8 cellular contexts compared by ENCODE assay signal in genomic region chr16:1610071-1610840, GRCh38. TPM values are rescaled to one million over a fixed set of nuclear protein-coding genes. Genes with fewer than 3 reads are reported as not detected.
DNase-seq lines count a peak whose midpoint lies in the region; ATAC-seq, FAIRE-seq and TF ChIP-seq lines count a peak whose summit lies in the region.

No MANE protein-coding gene starts in this region.

- H3K4me3 Mint-ChIP-seq in immature natural killer cell, result peak overlapping the region; percentile 74 to 93 (median 80)

- peaks cover 4 to 6% of the 10 kb centered on the region in 2 donors for H3K4me1 ChIP-seq in small intestine (ENCODE audit: control insufficient read depth in 2 of 2, insufficient read depth in 1 of 2, low read depth in 1 of 2, low read length in 1 of 2)

- peaks cover 0 to 4% (median 1%) of the 10 kb centered on the region in 6 donors for H3K9me3 Mint-ChIP-seq in immature natural killer cell

- H3K36me3 Mint-ChIP-seq in immature natural killer cell, result peaks cover 3 to 7% (median 7%) of the 10 kb centered on the region in 3 donors

- TF ChIP-seq CTCF in GM10266 (IDR thresholded peaks at IDR 0.05; ENCODE audit: control insufficient read depth, insufficient read depth, low read depth, missing control alignments) (no peak), cardiac fibroblast (IDR thresholded peaks at IDR 0.05; ENCODE audit: low read depth, low read length) (no peak)

- H3K4me3 ChIP-seq in cardiac fibroblast (replicated peaks in 1 of 2; ENCODE audit: low read depth in 2 of 2, low read length in 2 of 2) (peak overlapping the region; percentile 65 to 79), small intestine (ENCODE audit: low read depth in 1 of 2, low read length in 2 of 2) (peak overlapping the region; percentile 57 to 95)

- peaks cover 5 to 22% (median 14%) of the 10 kb centered on the region in 3 donors for H3K27me3 Mint-ChIP-seq in immature natural killer cell (ENCODE audit: low read depth in 3 of 3)

- DNase-seq in GM10266 (ENCODE audit: extremely low spot score) (peak; percentile 97), NCI-H2227 treated with DMSO at 0.1 percent for 48 hours (lab: John Stamatoyannopoulos, UW) (peak; percentile 71), cardiac fibroblast (ENCODE audit: low read depth in 2 of 2) (peak; percentile 87 to 88), immature natural killer cell (peak; percentile 90 to 91 (median 90)), small intestine (peak; percentile 86)
- DNase-seq in activated CD4-positive, CD25-positive, alpha-beta regulatory T cell (lab: John Stamatoyannopoulos, UW), result peak; percentile 77 to 85 (median 84)

- H3K36me3 ChIP-seq in small intestine (ENCODE audit: control insufficient read depth in 2 of 2, insufficient read depth in 2 of 2, low read length in 2 of 2), result no peaks in the 10 kb centered on the region

- whole genome bisulfite sequencing in small intestine, 3 donors, result 1 to 2% (median 1%) methylated on average over 80 to 85 of the region's 85 CpGs

- H3K9me3 ChIP-seq in small intestine (ENCODE audit: control insufficient read depth, low read depth), result no peaks in the 10 kb centered on the region

- H3K4me1 Mint-ChIP-seq in immature natural killer cell, result peaks cover 29 to 33% of the 10 kb centered on the region in 2 donors

- H3K27me3 ChIP-seq in small intestine (ENCODE audit: control insufficient read depth in 2 of 2, insufficient read depth in 2 of 2, low read length in 2 of 2), result no peaks in the 10 kb centered on the region

- no peak for FAIRE-seq in small intestine (lab: Jason Lieb, UNC)

- peak overlapping the region in 5 of 6 donors; percentile 70 to 98 (median 86) for H3K27ac Mint-ChIP-seq in immature natural killer cell

- peak overlapping the region in 1 of 2 donors; percentile 82 for H3K27ac ChIP-seq in small intestine (ENCODE audit: low read depth in 1 of 2, low read length in 1 of 2)

- peak; percentile 33 for ATAC-seq in HG03045 (IDR thresholded peaks at IDR 0.05; ENCODE audit: unreplicated experiment)
- ATAC-seq in GM18858 (IDR thresholded peaks at IDR 0.05; ENCODE audit: unreplicated experiment), result no peak

RNA-seq across cellular contexts. Expression of gene IFT140, which starts 1.6 kb away (rescaled TPM):
- polyA plus RNA-seq in immature natural killer cell (1 to 10 TPM in 2 of 3 donors, not detected in 1; 1.5 to 2.0 TPM), small intestine (1 to 10 TPM; 2.2 to 6.7 (median 2.9) TPM)

RNA-seq across cellular contexts. Expression of gene CRAMP1, which starts 1.9 kb away (rescaled TPM):
- polyA plus RNA-seq in immature natural killer cell (10 to 100 TPM in 1 of 3 donors, 1 to 10 TPM in 2; 1.4 to 11.5 (median 2.8) TPM), small intestine (1 to 10 TPM; 2.4 to 9.9 (median 6.7) TPM)
